2 cellular contexts compared by ENCODE assay signal in the genomic region with DNA sequence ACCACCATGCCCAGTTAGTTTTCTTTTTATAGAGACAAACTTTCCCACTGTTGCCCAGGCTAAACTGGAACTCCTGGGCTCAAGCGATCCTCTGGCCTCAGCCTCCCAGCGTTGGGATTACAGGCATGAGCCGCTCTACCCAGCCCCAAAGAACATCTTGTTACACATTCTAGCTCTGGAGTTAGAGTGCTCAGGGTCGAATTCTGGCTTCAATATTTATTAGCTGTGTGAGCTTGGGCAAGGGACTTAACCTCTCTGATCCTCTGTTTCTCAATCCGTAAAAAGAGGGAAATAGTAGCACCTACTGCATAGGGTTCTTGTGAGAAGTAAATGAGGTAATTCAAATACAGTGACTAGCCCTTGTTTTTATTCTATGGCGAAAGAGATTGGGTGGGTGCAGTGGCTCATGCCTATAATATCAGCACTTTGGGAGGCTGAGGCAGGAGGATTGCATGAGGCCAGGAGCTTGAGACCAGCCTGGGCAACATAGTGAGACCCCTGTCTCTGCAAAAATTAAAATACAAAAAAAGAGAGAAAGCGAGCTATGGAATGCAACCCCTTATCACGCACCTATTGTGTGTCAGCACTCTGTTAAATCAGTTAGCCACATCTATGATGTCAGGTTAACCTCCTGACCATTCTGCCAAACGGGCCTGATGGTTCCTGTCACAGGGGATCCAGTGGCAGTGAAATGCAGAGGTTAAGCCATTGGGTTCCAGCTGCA.
A peak's percentile ranks its signal among the peaks of the same experiment; 100 is the strongest.
TF ChIP-seq lines count a peak whose summit lies in the region.

No MANE protein-coding gene starts in this region.

TF ChIP-seq in A549, 52 proteins besides CTCF, POLR2A, EP300 and RAD21:
- TF ChIP-seq CHD2 (IDR thresholded peaks at IDR 0.05; ENCODE audit: low read length, partially characterized antibody), result no peak
- no peak for TF ChIP-seq ZSCAN20 (CRISPR knock-in tag; IDR thresholded peaks at IDR 0.05)
- TF ChIP-seq HOXB5 (CRISPR knock-in tag; IDR thresholded peaks at IDR 0.05), result no peak
- no peak for TF ChIP-seq CBX2 (IDR thresholded peaks at IDR 0.05; ENCODE audit: borderline replicate concordance, low read depth)
- no peak for TF ChIP-seq MAFK (IDR thresholded peaks at IDR 0.05; ENCODE audit: partially characterized antibody)
- TF ChIP-seq FOXS1 (CRISPR knock-in tag; IDR thresholded peaks at IDR 0.05), result no peak
- TF ChIP-seq HDAC2 (IDR thresholded peaks at IDR 0.05), result no peak
- TF ChIP-seq ZFP36 (IDR thresholded peaks at IDR 0.05; ENCODE audit: borderline replicate concordance, partially characterized antibody), result peak; percentile 38
- TF ChIP-seq RCOR1 (IDR thresholded peaks at IDR 0.05; ENCODE audit: low read depth, low read length), result no peak
TF ChIP-seq in A549: peak in this region for 1.

TF ChIP-seq in H1, 55 proteins besides CTCF, POLR2A, EP300 and RAD21:
- TF ChIP-seq EGR1 (IDR thresholded peaks at IDR 0.05; ENCODE audit: borderline replicate concordance, low read depth, low read length) (no peak), SP4 (IDR thresholded peaks at IDR 0.05; ENCODE audit: low read length) (no peak)
TF ChIP-seq in H1: peak in this region for 0.
